In the genomic region with DNA sequence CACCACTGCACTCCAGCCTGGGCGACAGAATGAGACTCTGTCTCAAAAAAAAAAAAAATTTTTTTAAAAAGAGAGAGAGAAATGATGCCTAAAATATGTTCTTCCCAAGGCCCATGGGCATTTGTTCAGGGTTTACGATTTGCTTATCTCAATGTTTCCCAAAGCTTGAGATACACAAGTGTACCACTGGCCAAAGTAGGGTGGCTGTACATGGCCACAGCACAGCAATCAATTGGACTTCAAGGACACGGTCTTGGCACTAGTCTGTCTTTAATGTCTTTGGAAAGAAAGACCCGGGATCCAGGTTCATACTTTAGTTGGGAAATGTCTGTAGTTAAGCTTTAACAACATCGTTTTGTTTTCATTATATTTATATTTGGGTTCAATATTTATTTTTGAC, we compare ENCODE assay signal across 38 cellular contexts. TPM values are rescaled to one million over a fixed set of nuclear protein-coding genes. Genes with fewer than 3 reads are reported as not detected.
"Had no signal": no experiment of that assay in that cellular context is flagged by ENCODE, and none has a peak within 500 bp of the region (broad histone marks: within the 10 kb centered on the region; RNA-seq: fewer than 3 reads in every experiment).

No MANE protein-coding gene starts in this region.

- H3K9ac ChIP-seq: KMS-11 had no signal

- H3K4me3 ChIP-seq: MG63 had no signal

- H3K4me2 ChIP-seq: KMS-11 had no signal

- H3K27ac ChIP-seq: KMS-11 had no signal

- H3K36me3 ChIP-seq: MG63 had no signal

- H3K27me3 ChIP-seq: MG63 had no signal

- DNase-seq: Karpas-422, Kasumi-1, MG63, MM.1S, MV-4-11, NCI-H1048, NCI-H1092, NCI-H1092 treated with DMSO at 0.1 percent for 48 hours, NCI-H1105, NCI-H1105 treated with DMSO at 0.1 percent for 48 hours, NCI-H1417, NCI-H1417 treated with DMSO at 0.1 percent for 48 hours, NCI-H1436, NCI-H1436 treated with DMSO at 0.1 percent for 48 hours, NCI-H146, NCI-H1694, NCI-H1694 treated with DMSO at 0.1 percent for 48 hours, NCI-H187, NCI-H187 treated with DMSO at 0.1 percent for 48 hours, NCI-H1930, NCI-H2029, NCI-H2029 treated with DMSO at 0.1 percent for 48 hours, NCI-H2081, NCI-H2081 treated with DMSO at 0.1 percent for 48 hours, NCI-H2107, NCI-H2171, NCI-H2171 treated with DMSO at 0.1 percent for 48 hours, NCI-H2227 treated with DMSO at 0.1 percent for 48 hours, NCI-H226, NCI-H345, NCI-H446, NCI-H446 treated with DMSO at 0.1 percent for 48 hours, NCI-H510A, NCI-H510A treated with DMSO at 0.1 percent for 48 hours had no signal

RNA-seq across cellular contexts. Expression of a gene that starts 9.5 kb away (rescaled TPM):
- total RNA-seq: LHCN-M2, M059J, MCF 10A had no signal
